Comparison of ENCODE assay signal across 10 cellular contexts in genomic region chr13:46146898-46147297, GRCh38. TPM values are rescaled to one million over a fixed set of nuclear protein-coding genes. Genes with fewer than 3 reads are reported as not detected.
A peak's percentile ranks its signal among the peaks of the same experiment; 100 is the strongest.
DNase-seq lines count a peak whose midpoint lies in the region; ATAC-seq and TF ChIP-seq lines count a peak whose summit lies in the region.
"Had no signal": no experiment of that assay in that cellular context is flagged by ENCODE, and none has a peak within 500 bp of the region (broad histone marks: within the 10 kb centered on the region; RNA-seq: fewer than 3 reads in every experiment).

No MANE protein-coding gene starts in this region.

- no peaks in the 10 kb centered on the region for H3K79me2 ChIP-seq in smooth muscle cell (ENCODE audit: low read depth)

- no peak overlapping the region for H3K4me3 ChIP-seq in foreskin fibroblast (ENCODE audit: low read depth in 1 of 2, low read length in 2 of 2)
- H3K4me3 ChIP-seq in smooth muscle cell, result no peak overlapping the region

- H3F3A ChIP-seq in smooth muscle cell (ENCODE audit: low read depth), result no peaks in the 10 kb centered on the region

- no peaks in the 10 kb centered on the region for H3K9me3 ChIP-seq in smooth muscle cell (replicated peaks; ENCODE audit: low read depth)

- H3K9ac ChIP-seq in smooth muscle cell (ENCODE audit: low read depth), result no peak overlapping the region

- H3K4me2 ChIP-seq in smooth muscle cell, result no peak overlapping the region

- no peak for ATAC-seq in activated T-cell treated with anti-CD3 and anti-CD28 coated beads, Interleukin-2, amount 50 U/mL, for 4 hours
- ATAC-seq in GM21528 (IDR thresholded peaks at IDR 0.05; ENCODE audit: low FRiP score, unreplicated experiment), result no peak

- H3K27ac ChIP-seq in RWPE1 (no peak overlapping the region), smooth muscle cell (ENCODE audit: low read depth) (no peak overlapping the region)

- no peaks in the 10 kb centered on the region for H3K27me3 ChIP-seq in smooth muscle cell (ENCODE audit: low read depth)

- POLR2A ChIA-PET in RWPE1 (lab: Yijun Ruan, JAX; ENCODE audit: low non-redundant PET), result no interaction called here

- peaks cover 20% of the 10 kb centered on the region for H3K4me1 Mint-ChIP-seq in T-helper 2 cell treated with Interferon-gamma antibody and Interleukin-4, amounts not matched to agents 5 μg/mL and 100 μg/mL, for 36 hours (ENCODE audit: low read depth)
- H3K4me1 Mint-ChIP-seq in activated T-cell treated with anti-CD3 and anti-CD28 coated beads, Interleukin-2, amount 50 U/mL, for 4 hours (ENCODE audit: low read depth), result peaks cover 27% of the 10 kb centered on the region

- no peak overlapping the region for H3K4me3 Mint-ChIP-seq in T-helper 2 cell treated with Interferon-gamma antibody and Interleukin-4, amounts not matched to agents 5 μg/mL and 100 μg/mL, for 36 hours
- no peak overlapping the region for H3K4me3 Mint-ChIP-seq in activated T-cell treated with anti-CD3 and anti-CD28 coated beads, Interleukin-2, amount 50 U/mL, for 4 hours
- H3K4me3 Mint-ChIP-seq: CD4-positive, CD25-positive, alpha-beta regulatory T cell had no signal

- no peaks in the 10 kb centered on the region for H3K4me1 ChIP-seq in smooth muscle cell (ENCODE audit: low read depth)

- no peaks in the 10 kb centered on the region for H3K27me3 Mint-ChIP-seq in T-helper 2 cell treated with Interferon-gamma antibody and Interleukin-4, amounts not matched to agents 5 μg/mL and 100 μg/mL, for 36 hours (ENCODE audit: low read depth)
- no peaks in the 10 kb centered on the region for H3K27me3 Mint-ChIP-seq in activated T-cell treated with anti-CD3 and anti-CD28 coated beads, Interleukin-2, amount 50 U/mL, for 4 hours (ENCODE audit: low read depth)
- H3K27me3 Mint-ChIP-seq: CD4-positive, CD25-positive, alpha-beta regulatory T cell had no signal

- H4K20me1 ChIP-seq in smooth muscle cell (ENCODE audit: low read depth), result no peaks in the 10 kb centered on the region

- no peaks in the 10 kb centered on the region for H3K9me3 Mint-ChIP-seq in T-helper 2 cell treated with Interferon-gamma antibody and Interleukin-4, amounts not matched to agents 5 μg/mL and 100 μg/mL, for 36 hours
- H3K9me3 Mint-ChIP-seq in activated T-cell treated with anti-CD3 and anti-CD28 coated beads, Interleukin-2, amount 50 U/mL, for 4 hours, result no peaks in the 10 kb centered on the region
- H3K9me3 Mint-ChIP-seq: CD4-positive, CD25-positive, alpha-beta regulatory T cell had no signal

- peak overlapping the region; percentile 12 for H3K27ac Mint-ChIP-seq in T-helper 2 cell treated with Interferon-gamma antibody and Interleukin-4, amounts not matched to agents 5 μg/mL and 100 μg/mL, for 36 hours

- DNase-seq in T-helper 2 cell treated with Interferon-gamma antibody and Interleukin-4, amounts not matched to agents 5 μg/mL and 100 μg/mL, for 36 hours (ENCODE audit: low spot score), result no peak
- DNase-seq in T-helper 2 cell, result no peak
- peak; percentile 27 for DNase-seq in RWPE1 (ENCODE audit: low spot score)
- DNase-seq in foreskin fibroblast, result peak; percentile 19 to 70
- no peak for DNase-seq in smooth muscle cell (lab: John Stamatoyannopoulos, UW; ENCODE audit: unreplicated experiment)
- no peak for DNase-seq in activated T-cell treated with anti-CD3 and anti-CD28 coated beads, Interleukin-2, amount 50 U/mL, for 4 hours
- DNase-seq in stimulated activated CD4-positive, alpha-beta T cell treated with anti-CD3 and anti-CD28 coated beads, Interleukin-15, amount 100 ng/mL, for 24 hours, result no peak
- DNase-seq: CD4-positive, CD25-positive, alpha-beta regulatory T cell; OCI-M1 had no signal

- H2AFZ ChIP-seq in smooth muscle cell (ENCODE audit: low read depth), result no peak overlapping the region

- CTCF ChIA-PET in RWPE1 (lab: Yijun Ruan, JAX), result no interaction called here

- TF ChIP-seq CTCF in RWPE1 (conservative IDR thresholded peaks at IDR 0.05; ENCODE audit: low read depth), result no peak
- TF ChIP-seq CTCF in foreskin fibroblast (IDR thresholded peaks at IDR 0.05; ENCODE audit: low read depth, low read length), result peak; percentile 23
- peak; percentile 19 for TF ChIP-seq CTCF in smooth muscle cell (IDR thresholded peaks at IDR 0.05; ENCODE audit: borderline replicate concordance, insufficient read depth, poor library complexity, severe bottlenecking)

- H3K36me3 Mint-ChIP-seq in T-helper 2 cell treated with Interferon-gamma antibody and Interleukin-4, amounts not matched to agents 5 μg/mL and 100 μg/mL, for 36 hours (ENCODE audit: low read depth), result peaks cover 73% of the 10 kb centered on the region
- H3K36me3 Mint-ChIP-seq in activated T-cell treated with anti-CD3 and anti-CD28 coated beads, Interleukin-2, amount 50 U/mL, for 4 hours (ENCODE audit: insufficient read depth), result peaks cover 65% of the 10 kb centered on the region

- no peaks in the 10 kb centered on the region for H3K36me3 ChIP-seq in smooth muscle cell (ENCODE audit: low read depth)

- 45% methylated on average over 3 of the region's 3 CpGs for WGBS in smooth muscle cell (ENCODE audit: low lambda C conversion rate)

RNA-seq across cellular contexts. Expression of gene LCP1, which starts 35.1 kb away (rescaled TPM):
- total RNA-seq in smooth muscle cell, result 38.7 and 62.4 TPM in 2 replicates
- polyA plus RNA-seq in smooth muscle cell, result 7.6 and 29.1 TPM in 2 replicates
- total RNA-seq in activated T-cell treated with anti-CD3 and anti-CD28 coated beads, Interleukin-2, amount 50 U/mL, for 4 hours, result 100 to 1,000 TPM; 617 to 663 (median 631) TPM

RNA-seq across cellular contexts. Expression of gene CPB2, which starts 42.1 kb away (rescaled TPM):
- total RNA-seq in smooth muscle cell, result not detected in 2 replicates
- 0.09 TPM in 1 of 2 replicates, not detected in the other for polyA plus RNA-seq in smooth muscle cell
- under 1 TPM; 0.11 to 0.23 (median 0.21) TPM for total RNA-seq in activated T-cell treated with anti-CD3 and anti-CD28 coated beads, Interleukin-2, amount 50 U/mL, for 4 hours
- total RNA-seq: CD4-positive, CD25-positive, alpha-beta regulatory T cell had no signal

Comparison
In these comparisons a context has a peak if more than half of its experiments do, and no peak if none do; other contexts are left out.
1. DNase-seq: peak in RWPE1 (single experiment) and foreskin fibroblast (2 of 2); none in T-helper 2 cell treated with Interferon-gamma antibody and Interleukin-4, amounts not matched to agents 5 μg/mL and 100 μg/mL, for 36 hours (single experiment), T-helper 2 cell (0 of 5), smooth muscle cell (single experiment), activated T-cell treated with anti-CD3 and anti-CD28 coated beads, Interleukin-2, amount 50 U/mL, for 4 hours (single experiment) and stimulated activated CD4-positive, alpha-beta T cell treated with anti-CD3 and anti-CD28 coated beads, Interleukin-15, amount 100 ng/mL, for 24 hours (single experiment).